ENCODE assay signal across 8 cellular contexts in genomic region chr19:9847087-9847671, GRCh38. TPM values are rescaled to one million over a fixed set of nuclear protein-coding genes. Genes with fewer than 3 reads are reported as not detected.
DNase-seq lines count a peak whose midpoint lies in the region; ATAC-seq and TF ChIP-seq lines count a peak whose summit lies in the region.

No MANE protein-coding gene starts in this region.

- no peak overlapping the region for H3K4me3 Mint-ChIP-seq in WTC11
- no peak overlapping the region for H3K4me3 Mint-ChIP-seq in neural crest cell

- H3K9me3 Mint-ChIP-seq in WTC11 (no peaks in the 10 kb centered on the region), neural crest cell (no peaks in the 10 kb centered on the region)

- peak; percentile 76 for ATAC-seq in WTC11
- ATAC-seq in HG03196 (IDR thresholded peaks at IDR 0.05; ENCODE audit: unreplicated experiment) = no peak

- peaks cover 7% of the 10 kb centered on the region; the same call in 1 of the 2 replicates for H3K4me1 Mint-ChIP-seq in WTC11
- no peaks in the 10 kb centered on the region for H3K4me1 Mint-ChIP-seq in neural crest cell

- H3K36me3 Mint-ChIP-seq in WTC11 = peaks cover 24% of the 10 kb centered on the region
- peaks cover 5% of the 10 kb centered on the region for H3K36me3 Mint-ChIP-seq in neural crest cell (ENCODE audit: low read depth)

- H3K27ac Mint-ChIP-seq in WTC11 = no peak overlapping the region
- no peak overlapping the region for H3K27ac Mint-ChIP-seq in neural crest cell (ENCODE audit: unreplicated experiment)

- CTCF ChIA-PET in WTC11 (lab: Charles Lee) = interaction anchor here (0.5 to 1.6 kb wide), 2 partner anchors 12 to 496 kb away, joined by 3 to 7 read pairs; partner anchors contain the start of gene PIN1

- H3K4me3 ChIP-seq in AG10803 (ENCODE audit: low read length) = no peak overlapping the region

- POLR2A ChIA-PET in WTC11 (lab: Charles Lee) = no interaction called here

- H3K27me3 Mint-ChIP-seq in WTC11 (ENCODE audit: low read depth) (no peaks in the 10 kb centered on the region), neural crest cell (ENCODE audit: low read depth) (no peaks in the 10 kb centered on the region)

- DNase-seq in AG10803 (ENCODE audit: low read depth) (peak; percentile 95), HPDE6-E6E7 (ENCODE audit: extremely low spot score) (peak; percentile 90), WTC11 (ENCODE audit: low spot score) (peak; percentile 72), dermis microvascular lymphatic vessel endothelial cell (ENCODE audit: low read depth in 2 of 2) (peak; percentile 31 to 92), neural crest cell (ENCODE audit: low read depth, low spot score) (peak; percentile 19), kidney glomerular epithelial cell (lab: John Stamatoyannopoulos, UW) (no peak), NCI-H1092 (lab: John Stamatoyannopoulos, UW) (no peak)

- TF ChIP-seq CTCF in AG10803 (conservative IDR thresholded peaks at IDR 0.05; ENCODE audit: low read length) = peak; percentile 81
- TF ChIP-seq CTCF in WTC11 (IDR thresholded peaks at IDR 0.05) = 0 out of 2 replicates have a peak, but pooled peaks have one; percentile 30
- TF ChIP-seq CTCF in neural crest cell (conservative IDR thresholded peaks at IDR 0.05) = peak; percentile 53

TF ChIP-seq in WTC11, 78 proteins besides CTCF, POLR2A, EP300 and RAD21:
- TF ChIP-seq ZBTB43 (CRISPR knock-in tag; IDR thresholded peaks at IDR 0.05) (peak; percentile 13; the same call in 1 of the 2 replicates), RELA (CRISPR knock-in tag; IDR thresholded peaks at IDR 0.05; ENCODE audit: borderline replicate concordance) (no peak), AR (CRISPR knock-in tag; IDR thresholded peaks at IDR 0.05) (no peak), KAT7 (CRISPR knock-in tag; IDR thresholded peaks at IDR 0.05; ENCODE audit: borderline replicate concordance) (no peak), IRF2 (CRISPR knock-in tag; IDR thresholded peaks at IDR 0.05; ENCODE audit: borderline replicate concordance, low read depth) (no peak), MLX (CRISPR knock-in tag; IDR thresholded peaks at IDR 0.05) (no peak)
- TF ChIP-seq, protein P1, sequence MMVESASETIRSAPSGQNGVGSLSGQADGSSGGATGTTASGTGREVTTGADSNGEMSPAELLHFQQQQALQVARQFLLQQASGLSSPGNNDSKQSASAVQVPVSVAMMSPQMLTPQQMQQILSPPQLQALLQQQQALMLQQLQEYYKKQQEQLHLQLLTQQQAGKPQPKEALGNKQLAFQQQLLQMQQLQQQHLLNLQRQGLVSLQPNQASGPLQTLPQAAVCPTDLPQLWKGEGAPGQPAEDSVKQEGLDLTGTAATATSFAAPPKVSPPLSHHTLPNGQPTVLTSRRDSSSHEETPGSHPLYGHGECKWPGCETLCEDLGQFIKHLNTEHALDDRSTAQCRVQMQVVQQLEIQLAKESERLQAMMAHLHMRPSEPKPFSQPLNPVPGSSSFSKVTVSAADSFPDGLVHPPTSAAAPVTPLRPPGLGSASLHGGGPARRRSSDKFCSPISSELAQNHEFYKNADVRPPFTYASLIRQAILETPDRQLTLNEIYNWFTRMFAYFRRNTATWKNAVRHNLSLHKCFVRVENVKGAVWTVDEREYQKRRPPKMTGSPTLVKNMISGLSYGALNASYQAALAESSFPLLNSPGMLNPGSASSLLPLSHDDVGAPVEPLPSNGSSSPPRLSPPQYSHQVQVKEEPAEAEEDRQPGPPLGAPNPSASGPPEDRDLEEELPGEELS (CRISPR knock-in tag; IDR thresholded peaks at IDR 0.05) = peak; percentile 46; the same call in 1 of the 2 replicates
TF ChIP-seq in WTC11: peak in this region for 2.

RNA-seq across cellular contexts. Expression of gene PIN1, which starts 12.1 kb away (rescaled TPM):
- 107 to 111 TPM (median 110 TPM) in 3 replicates for total RNA-seq in WTC11 (2021)
- total RNA-seq in dermis microvascular lymphatic vessel endothelial cell = 89.9 and 91.3 TPM in 2 replicates
- total RNA-seq in neural crest cell = 117 and 127 TPM in 2 replicates

RNA-seq across cellular contexts. Expression of gene UBL5, which starts 19.5 kb away (rescaled TPM):
- total RNA-seq in WTC11 (2021) (402 to 411 TPM (median 405 TPM) in 3 replicates), dermis microvascular lymphatic vessel endothelial cell (158 and 223 TPM in 2 replicates), neural crest cell (366 and 373 TPM in 2 replicates)

RNA-seq across cellular contexts. Expression of gene FBXL12, which starts 28.3 kb away (rescaled TPM):
- total RNA-seq in WTC11 (2021) (34.2 to 37.6 TPM (median 35.7 TPM) in 3 replicates), dermis microvascular lymphatic vessel endothelial cell (6.3 and 9.5 TPM in 2 replicates), neural crest cell (32.7 and 33.1 TPM in 2 replicates)

Comparison
In these comparisons a context has a peak if more than half of its experiments do, and no peak if none do; other contexts are left out.
1. DNase-seq: peak in AG10803 (single experiment), HPDE6-E6E7 (single experiment), WTC11 (single experiment), dermis microvascular lymphatic vessel endothelial cell (2 of 2) and neural crest cell (single experiment); none in kidney glomerular epithelial cell (single experiment) and NCI-H1092 (single experiment).
2. CTCF ChIP-seq: peak in every context shown above with its lines; median percentile 81 in AG10803; 53 in neural crest cell; 30 in WTC11.